In the genomic region with DNA sequence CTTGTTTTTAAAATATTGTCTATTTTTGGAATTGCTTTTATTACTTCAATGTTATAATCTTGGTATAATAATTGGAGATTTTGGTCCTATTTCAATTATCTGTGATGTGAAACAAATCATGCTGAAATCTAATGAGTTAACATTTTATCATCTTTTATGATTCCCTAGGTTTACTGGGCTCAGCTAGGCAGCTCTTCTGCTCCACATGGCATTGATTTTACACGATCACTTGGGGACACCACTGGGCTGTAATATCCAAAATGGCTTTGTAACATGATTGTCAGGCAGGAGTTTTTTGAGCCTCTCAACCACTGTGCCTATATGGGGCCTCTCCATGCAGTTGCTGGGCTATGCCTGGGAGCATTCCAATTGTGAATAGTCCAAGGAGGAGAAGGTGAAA, we compare ENCODE assay signal across 35 cellular contexts.
"Had no signal": no experiment of that assay in that cellular context is flagged by ENCODE, and none has a peak within 500 bp of the region (broad histone marks: within the 10 kb centered on the region; RNA-seq: fewer than 3 reads in every experiment).

No MANE protein-coding gene starts in this region.

- H3K36me3 ChIP-seq: MG63 had no signal

- H3K4me3 ChIP-seq: MG63 had no signal

- H3K9me3 ChIP-seq: MG63 had no signal

- H3K27me3 ChIP-seq: MG63 had no signal

- DNase-seq: Karpas-422, Kasumi-1, MG63, MM.1S, MV-4-11, NCI-H1048, NCI-H1092, NCI-H1092 treated with DMSO at 0.1 percent for 48 hours, NCI-H1105, NCI-H1105 treated with DMSO at 0.1 percent for 48 hours, NCI-H1417, NCI-H1417 treated with DMSO at 0.1 percent for 48 hours, NCI-H1436, NCI-H1436 treated with DMSO at 0.1 percent for 48 hours, NCI-H146, NCI-H1694, NCI-H1694 treated with DMSO at 0.1 percent for 48 hours, NCI-H187, NCI-H187 treated with DMSO at 0.1 percent for 48 hours, NCI-H1930, NCI-H2029, NCI-H2029 treated with DMSO at 0.1 percent for 48 hours, NCI-H2081, NCI-H2081 treated with DMSO at 0.1 percent for 48 hours, NCI-H2107, NCI-H2171, NCI-H2171 treated with DMSO at 0.1 percent for 48 hours, NCI-H2227 treated with DMSO at 0.1 percent for 48 hours, NCI-H226, NCI-H345, NCI-H446, NCI-H446 treated with DMSO at 0.1 percent for 48 hours, NCI-H510A, NCI-H510A treated with DMSO at 0.1 percent for 48 hours, NCI-H524 had no signal
